Comparison of ENCODE assay signal across 35 cellular contexts in the genomic region with DNA sequence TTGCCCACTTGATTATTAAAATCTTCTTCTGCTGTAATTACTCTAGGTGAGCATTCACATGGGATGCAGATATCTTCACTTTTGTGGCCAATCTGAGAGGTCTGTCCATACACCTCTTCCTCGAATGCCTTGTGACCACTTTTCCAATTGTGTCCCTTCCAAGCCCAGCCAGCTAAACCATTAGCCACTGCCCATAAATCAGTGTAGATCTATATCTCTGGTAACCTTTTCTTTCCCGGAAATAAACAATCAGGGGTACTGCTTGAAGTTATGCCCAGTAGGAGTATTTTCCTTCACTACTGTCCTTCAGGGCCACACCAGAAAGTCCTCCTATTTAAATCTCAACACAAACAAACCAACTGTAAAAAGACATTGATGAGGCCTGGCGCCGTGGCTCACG.
"Had no signal": no experiment of that assay in that cellular context is flagged by ENCODE, and none has a peak within 500 bp of the region (broad histone marks: within the 10 kb centered on the region; RNA-seq: fewer than 3 reads in every experiment).

No MANE protein-coding gene starts in this region.

- H3K4me3 Mint-ChIP-seq: activated B cell treated with CpG ODN at 0.5 μM for 24 hours; activated CD8-positive, alpha-beta T cell treated with anti-CD3 and anti-CD28 coated beads for 36 hours; activated naive CD4-positive, alpha-beta T cell treated with anti-CD3 and anti-CD28 coated beads for 36 hours; activated naive CD4-positive, alpha-beta T cell treated with anti-CD3 and anti-CD28 coated beads, Interleukin-2, amount 50 U/mL, for 24 hours; activated naive CD8-positive, alpha-beta T cell treated with anti-CD3 and anti-CD28 coated beads for 36 hours; activated naive CD8-positive, alpha-beta T cell treated with anti-CD3 and anti-CD28 coated beads, Interleukin-2, amount 50 U/mL, for 24 hours; activated T-cell treated with anti-CD3 and anti-CD28 coated beads, Interleukin-2, amount 50 U/mL, for 4 hours; central memory CD8-positive, alpha-beta T cell; effector memory CD8-positive, alpha-beta T cell; T-helper 17 cell; T-helper 2 cell treated with Interferon-gamma antibody and Interleukin-4, amounts not matched to agents 5 μg/mL and 100 μg/mL, for 36 hours had no signal

- H3K9me3 ChIP-seq: adrenal gland, body of pancreas had no signal

- DNase-seq: activated B cell treated with CpG ODN at 0.5 μM for 24 hours; activated CD4-positive, alpha-beta T cell treated with anti-CD3 and anti-CD28 coated beads for 48 hours; activated CD4-positive, alpha-beta T cell treated with anti-CD3 and anti-CD28 coated beads, Interleukin-2, amount 50 U/mL, for 1 hour; activated CD4-positive, alpha-beta T cell treated with anti-CD3 and anti-CD28 coated beads, Interleukin-2, amount 50 U/mL, for 48 hours; activated CD8-positive, alpha-beta memory T cell treated with anti-CD3 and anti-CD28 coated beads for 24 hours; activated CD8-positive, alpha-beta T cell treated with anti-CD3 and anti-CD28 coated beads for 36 hours; activated effector memory CD4-positive, alpha-beta T cell treated with anti-CD3 and anti-CD28 coated beads, Interleukin-2, amount 50 U/mL, for 16 hours; activated naive CD4-positive, alpha-beta T cell treated with anti-CD3 and anti-CD28 coated beads for 36 hours; activated naive CD8-positive, alpha-beta T cell treated with anti-CD3 and anti-CD28 coated beads for 36 hours; activated naive CD8-positive, alpha-beta T cell treated with anti-CD3 and anti-CD28 coated beads, Interleukin-2, amount 50 U/mL, for 24 hours; activated T-cell treated with anti-CD3 and anti-CD28 coated beads, Interleukin-2, amount 50 U/mL, for 4 hours; adrenal gland; amygdala; aorta; body of pancreas; cortex of kidney; dermis blood vessel endothelial cell; effector CD4-positive, alpha-beta T cell; effector memory CD8-positive, alpha-beta T cell; erythroblast; foreskin keratinocyte; heart right ventricle; T-helper 17 cell; T1000; WERI-Rb-1 had no signal

- H3K4me2 ChIP-seq: hepatocyte had no signal

- H3K4me1 ChIP-seq: body of pancreas, esophagus muscularis mucosa, gastroesophageal sphincter, heart right ventricle had no signal

- ATAC-seq: activated CD4-positive, CD25-positive, alpha-beta regulatory T cell treated with anti-CD3 and anti-CD28 coated beads, Interleukin-2, amount 50 U/mL, for 24 hours; activated CD8-positive, alpha-beta T cell treated with anti-CD3 and anti-CD28 coated beads for 36 hours; activated naive CD8-positive, alpha-beta T cell treated with anti-CD3 and anti-CD28 coated beads, Interleukin-2, amount 50 U/mL, for 24 hours; activated T-cell treated with anti-CD3 and anti-CD28 coated beads, Interleukin-2, amount 50 U/mL, for 4 hours; body of pancreas; effector memory CD8-positive, alpha-beta T cell; foreskin keratinocyte; gastroesophageal sphincter; heart right ventricle; T-helper 17 cell had no signal

- H3K27ac ChIP-seq: adrenal gland, body of pancreas, cardiac muscle cell, esophagus muscularis mucosa, foreskin keratinocyte, gastroesophageal sphincter, heart right ventricle, hepatocyte, WERI-Rb-1 had no signal

- FAIRE-seq: colon had no signal

- H3K27me3 ChIP-seq: adrenal gland, body of pancreas, cardiac muscle cell, esophagus muscularis mucosa, foreskin keratinocyte, gastroesophageal sphincter, heart right ventricle, hepatocyte had no signal

- H2AFZ ChIP-seq: hepatocyte had no signal

- H3K36me3 ChIP-seq: adrenal gland, cardiac muscle cell, esophagus muscularis mucosa, gastroesophageal sphincter, heart right ventricle, WERI-Rb-1 had no signal

- H3K27ac Mint-ChIP-seq: activated B cell treated with CpG ODN at 0.5 μM for 24 hours; activated CD8-positive, alpha-beta T cell treated with anti-CD3 and anti-CD28 coated beads for 36 hours; activated naive CD4-positive, alpha-beta T cell treated with anti-CD3 and anti-CD28 coated beads for 36 hours; activated naive CD4-positive, alpha-beta T cell treated with anti-CD3 and anti-CD28 coated beads, Interleukin-2, amount 50 U/mL, for 24 hours; activated naive CD8-positive, alpha-beta T cell treated with anti-CD3 and anti-CD28 coated beads for 36 hours; activated naive CD8-positive, alpha-beta T cell treated with anti-CD3 and anti-CD28 coated beads, Interleukin-2, amount 50 U/mL, for 24 hours; activated T-helper 2 cell treated with anti-CD3 and anti-CD28 coated beads, Interferon-gamma antibody, Interleukin-2, Interleukin-4, amounts not matched to agents 10 μg/mL and 5 μg/mL and 100 μg/mL, durations not matched to agents 14 hours and 24 hours and 36 hours; effector memory CD8-positive, alpha-beta T cell; T-helper 17 cell; T-helper 2 cell treated with Interferon-gamma antibody and Interleukin-4, amounts not matched to agents 5 μg/mL and 100 μg/mL, for 36 hours had no signal

- H3K36me3 Mint-ChIP-seq: activated naive CD8-positive, alpha-beta T cell treated with anti-CD3 and anti-CD28 coated beads for 36 hours had no signal

- H3K79me2 ChIP-seq: hepatocyte had no signal

- H3K4me1 Mint-ChIP-seq: activated B cell treated with CpG ODN at 0.5 μM for 24 hours; activated naive CD4-positive, alpha-beta T cell treated with anti-CD3 and anti-CD28 coated beads, Interleukin-2, amount 50 U/mL, for 24 hours; activated naive CD8-positive, alpha-beta T cell treated with anti-CD3 and anti-CD28 coated beads for 36 hours; activated naive CD8-positive, alpha-beta T cell treated with anti-CD3 and anti-CD28 coated beads, Interleukin-2, amount 50 U/mL, for 24 hours had no signal

- H3K4me3 ChIP-seq: adrenal gland, body of pancreas, cardiac muscle cell, esophagus muscularis mucosa, gastroesophageal sphincter, heart right ventricle, hepatocyte had no signal
